Comparison of ENCODE assay signal across 1 cellular context in genomic region chr14:94385553-94386057, GRCh38.
TF ChIP-seq lines count a peak whose summit lies in the region.

No MANE protein-coding gene starts in this region.

TF ChIP-seq in HepG2, 621 proteins besides CTCF, POLR2A, EP300 and RAD21 (continued from another document and continues in another):
- TF ChIP-seq UBTF (CRISPR knock-in tag; IDR thresholded peaks at IDR 0.05) (peak; percentile 23; the same call in 1 of the 2 replicates), DNMT1 (CRISPR knock-in tag; IDR thresholded peaks at IDR 0.05) (no peak), ZNF572 (CRISPR knock-in tag; IDR thresholded peaks at IDR 0.05) (no peak), NR2C2 (CRISPR knock-in tag; IDR thresholded peaks at IDR 0.05; ENCODE audit: borderline replicate concordance) (0 out of 2 replicates have a peak, but pooled peaks have one; percentile 9), SPEN (CRISPR knock-in tag; IDR thresholded peaks at IDR 0.05; ENCODE audit: low read depth) (peak; percentile 22; the same call in 1 of the 2 replicates), ZNF496 (CRISPR knock-in tag; IDR thresholded peaks at IDR 0.05; ENCODE audit: insufficient replicate concordance) (no peak), ZNF354B (CRISPR knock-in tag; IDR thresholded peaks at IDR 0.05) (no peak), POGZ (CRISPR knock-in tag; IDR thresholded peaks at IDR 0.05) (no peak), KMT2B (CRISPR knock-in tag; IDR thresholded peaks at IDR 0.05) (no peak), ZNF281 (CRISPR knock-in tag; IDR thresholded peaks at IDR 0.05; ENCODE audit: borderline replicate concordance) (no peak), ZNF713 (CRISPR knock-in tag; IDR thresholded peaks at IDR 0.05) (no peak), ZNF761 (CRISPR knock-in tag; conservative IDR thresholded peaks at IDR 0.05) (no peak), SAFB2 (CRISPR knock-in tag; IDR thresholded peaks at IDR 0.05; ENCODE audit: borderline replicate concordance, low read depth) (no peak), EZH2 (conservative IDR thresholded peaks at IDR 0.05; ENCODE audit: low read depth, low read length) (no peak), ELF1 (CRISPR knock-in tag; IDR thresholded peaks at IDR 0.05) (no peak), ZSCAN31 (CRISPR knock-in tag; IDR thresholded peaks at IDR 0.05; ENCODE audit: low read depth) (no peak), NFYB (CRISPR knock-in tag; IDR thresholded peaks at IDR 0.05) (no peak), FOXP4 (CRISPR knock-in tag; IDR thresholded peaks at IDR 0.05) (no peak), NCOA5 (CRISPR knock-in tag; IDR thresholded peaks at IDR 0.05) (no peak), IKZF1 (IDR thresholded peaks at IDR 0.05) (no peak), TAF1 (CRISPR knock-in tag; IDR thresholded peaks at IDR 0.05) (no peak), HMG20B (CRISPR knock-in tag; conservative IDR thresholded peaks at IDR 0.05) (no peak), ELF3 (CRISPR knock-in tag; IDR thresholded peaks at IDR 0.05) (0 out of 2 replicates have a peak, but pooled peaks have one; percentile 12), FOXJ3 (CRISPR knock-in tag; IDR thresholded peaks at IDR 0.05; ENCODE audit: borderline replicate concordance) (no peak), ZNF597 (CRISPR knock-in tag; IDR thresholded peaks at IDR 0.05) (no peak), MYC (CRISPR knock-in tag; IDR thresholded peaks at IDR 0.05; ENCODE audit: borderline replicate concordance) (no peak), ZNF792 (CRISPR knock-in tag; IDR thresholded peaks at IDR 0.05) (no peak), PBX2 (CRISPR knock-in tag; IDR thresholded peaks at IDR 0.05) (no peak), YEATS2 (CRISPR knock-in tag; IDR thresholded peaks at IDR 0.05; ENCODE audit: borderline replicate concordance) (no peak)
- TF ChIP-seq, protein P1, sequence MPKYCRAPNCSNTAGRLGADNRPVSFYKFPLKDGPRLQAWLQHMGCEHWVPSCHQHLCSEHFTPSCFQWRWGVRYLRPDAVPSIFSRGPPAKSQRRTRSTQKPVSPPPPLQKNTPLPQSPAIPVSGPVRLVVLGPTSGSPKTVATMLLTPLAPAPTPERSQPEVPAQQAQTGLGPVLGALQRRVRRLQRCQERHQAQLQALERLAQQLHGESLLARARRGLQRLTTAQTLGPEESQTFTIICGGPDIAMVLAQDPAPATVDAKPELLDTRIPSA (CRISPR knock-in tag; IDR thresholded peaks at IDR 0.05; ENCODE audit: borderline replicate concordance): no peak
- TF ChIP-seq, protein P2, sequence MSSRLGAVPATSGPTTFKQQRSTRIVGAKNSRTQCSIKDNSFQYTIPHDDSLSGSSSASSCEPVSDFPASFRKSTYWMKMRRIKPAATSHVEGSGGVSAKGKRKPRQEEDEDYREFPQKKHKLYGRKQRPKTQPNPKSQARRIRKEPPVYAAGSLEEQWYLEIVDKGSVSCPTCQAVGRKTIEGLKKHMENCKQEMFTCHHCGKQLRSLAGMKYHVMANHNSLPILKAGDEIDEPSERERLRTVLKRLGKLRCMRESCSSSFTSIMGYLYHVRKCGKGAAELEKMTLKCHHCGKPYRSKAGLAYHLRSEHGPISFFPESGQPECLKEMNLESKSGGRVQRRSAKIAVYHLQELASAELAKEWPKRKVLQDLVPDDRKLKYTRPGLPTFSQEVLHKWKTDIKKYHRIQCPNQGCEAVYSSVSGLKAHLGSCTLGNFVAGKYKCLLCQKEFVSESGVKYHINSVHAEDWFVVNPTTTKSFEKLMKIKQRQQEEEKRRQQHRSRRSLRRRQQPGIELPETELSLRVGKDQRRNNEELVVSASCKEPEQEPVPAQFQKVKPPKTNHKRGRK (CRISPR knock-in tag; IDR thresholded peaks at IDR 0.05): no peak
- TF ChIP-seq, protein P3, sequence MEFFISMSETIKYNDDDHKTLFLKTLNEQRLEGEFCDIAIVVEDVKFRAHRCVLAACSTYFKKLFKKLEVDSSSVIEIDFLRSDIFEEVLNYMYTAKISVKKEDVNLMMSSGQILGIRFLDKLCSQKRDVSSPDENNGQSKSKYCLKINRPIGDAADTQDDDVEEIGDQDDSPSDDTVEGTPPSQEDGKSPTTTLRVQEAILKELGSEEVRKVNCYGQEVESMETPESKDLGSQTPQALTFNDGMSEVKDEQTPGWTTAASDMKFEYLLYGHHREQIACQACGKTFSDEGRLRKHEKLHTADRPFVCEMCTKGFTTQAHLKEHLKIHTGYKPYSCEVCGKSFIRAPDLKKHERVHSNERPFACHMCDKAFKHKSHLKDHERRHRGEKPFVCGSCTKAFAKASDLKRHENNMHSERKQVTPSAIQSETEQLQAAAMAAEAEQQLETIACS (CRISPR knock-in tag; IDR thresholded peaks at IDR 0.05): no peak
- TF ChIP-seq, protein P4, sequence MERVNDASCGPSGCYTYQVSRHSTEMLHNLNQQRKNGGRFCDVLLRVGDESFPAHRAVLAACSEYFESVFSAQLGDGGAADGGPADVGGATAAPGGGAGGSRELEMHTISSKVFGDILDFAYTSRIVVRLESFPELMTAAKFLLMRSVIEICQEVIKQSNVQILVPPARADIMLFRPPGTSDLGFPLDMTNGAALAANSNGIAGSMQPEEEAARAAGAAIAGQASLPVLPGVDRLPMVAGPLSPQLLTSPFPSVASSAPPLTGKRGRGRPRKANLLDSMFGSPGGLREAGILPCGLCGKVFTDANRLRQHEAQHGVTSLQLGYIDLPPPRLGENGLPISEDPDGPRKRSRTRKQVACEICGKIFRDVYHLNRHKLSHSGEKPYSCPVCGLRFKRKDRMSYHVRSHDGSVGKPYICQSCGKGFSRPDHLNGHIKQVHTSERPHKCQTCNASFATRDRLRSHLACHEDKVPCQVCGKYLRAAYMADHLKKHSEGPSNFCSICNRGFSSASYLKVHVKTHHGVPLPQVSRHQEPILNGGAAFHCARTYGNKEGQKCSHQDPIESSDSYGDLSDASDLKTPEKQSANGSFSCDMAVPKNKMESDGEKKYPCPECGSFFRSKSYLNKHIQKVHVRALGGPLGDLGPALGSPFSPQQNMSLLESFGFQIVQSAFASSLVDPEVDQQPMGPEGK (CRISPR knock-in tag; IDR thresholded peaks at IDR 0.05): no peak; the same call in 1 of the 2 replicates
- TF ChIP-seq, protein P5, sequence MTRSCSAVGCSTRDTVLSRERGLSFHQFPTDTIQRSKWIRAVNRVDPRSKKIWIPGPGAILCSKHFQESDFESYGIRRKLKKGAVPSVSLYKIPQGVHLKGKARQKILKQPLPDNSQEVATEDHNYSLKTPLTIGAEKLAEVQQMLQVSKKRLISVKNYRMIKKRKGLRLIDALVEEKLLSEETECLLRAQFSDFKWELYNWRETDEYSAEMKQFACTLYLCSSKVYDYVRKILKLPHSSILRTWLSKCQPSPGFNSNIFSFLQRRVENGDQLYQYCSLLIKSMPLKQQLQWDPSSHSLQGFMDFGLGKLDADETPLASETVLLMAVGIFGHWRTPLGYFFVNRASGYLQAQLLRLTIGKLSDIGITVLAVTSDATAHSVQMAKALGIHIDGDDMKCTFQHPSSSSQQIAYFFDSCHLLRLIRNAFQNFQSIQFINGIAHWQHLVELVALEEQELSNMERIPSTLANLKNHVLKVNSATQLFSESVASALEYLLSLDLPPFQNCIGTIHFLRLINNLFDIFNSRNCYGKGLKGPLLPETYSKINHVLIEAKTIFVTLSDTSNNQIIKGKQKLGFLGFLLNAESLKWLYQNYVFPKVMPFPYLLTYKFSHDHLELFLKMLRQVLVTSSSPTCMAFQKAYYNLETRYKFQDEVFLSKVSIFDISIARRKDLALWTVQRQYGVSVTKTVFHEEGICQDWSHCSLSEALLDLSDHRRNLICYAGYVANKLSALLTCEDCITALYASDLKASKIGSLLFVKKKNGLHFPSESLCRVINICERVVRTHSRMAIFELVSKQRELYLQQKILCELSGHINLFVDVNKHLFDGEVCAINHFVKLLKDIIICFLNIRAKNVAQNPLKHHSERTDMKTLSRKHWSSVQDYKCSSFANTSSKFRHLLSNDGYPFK (CRISPR knock-in tag; IDR thresholded peaks at IDR 0.05; ENCODE audit: borderline replicate concordance): no peak
- TF ChIP-seq, protein P6, sequence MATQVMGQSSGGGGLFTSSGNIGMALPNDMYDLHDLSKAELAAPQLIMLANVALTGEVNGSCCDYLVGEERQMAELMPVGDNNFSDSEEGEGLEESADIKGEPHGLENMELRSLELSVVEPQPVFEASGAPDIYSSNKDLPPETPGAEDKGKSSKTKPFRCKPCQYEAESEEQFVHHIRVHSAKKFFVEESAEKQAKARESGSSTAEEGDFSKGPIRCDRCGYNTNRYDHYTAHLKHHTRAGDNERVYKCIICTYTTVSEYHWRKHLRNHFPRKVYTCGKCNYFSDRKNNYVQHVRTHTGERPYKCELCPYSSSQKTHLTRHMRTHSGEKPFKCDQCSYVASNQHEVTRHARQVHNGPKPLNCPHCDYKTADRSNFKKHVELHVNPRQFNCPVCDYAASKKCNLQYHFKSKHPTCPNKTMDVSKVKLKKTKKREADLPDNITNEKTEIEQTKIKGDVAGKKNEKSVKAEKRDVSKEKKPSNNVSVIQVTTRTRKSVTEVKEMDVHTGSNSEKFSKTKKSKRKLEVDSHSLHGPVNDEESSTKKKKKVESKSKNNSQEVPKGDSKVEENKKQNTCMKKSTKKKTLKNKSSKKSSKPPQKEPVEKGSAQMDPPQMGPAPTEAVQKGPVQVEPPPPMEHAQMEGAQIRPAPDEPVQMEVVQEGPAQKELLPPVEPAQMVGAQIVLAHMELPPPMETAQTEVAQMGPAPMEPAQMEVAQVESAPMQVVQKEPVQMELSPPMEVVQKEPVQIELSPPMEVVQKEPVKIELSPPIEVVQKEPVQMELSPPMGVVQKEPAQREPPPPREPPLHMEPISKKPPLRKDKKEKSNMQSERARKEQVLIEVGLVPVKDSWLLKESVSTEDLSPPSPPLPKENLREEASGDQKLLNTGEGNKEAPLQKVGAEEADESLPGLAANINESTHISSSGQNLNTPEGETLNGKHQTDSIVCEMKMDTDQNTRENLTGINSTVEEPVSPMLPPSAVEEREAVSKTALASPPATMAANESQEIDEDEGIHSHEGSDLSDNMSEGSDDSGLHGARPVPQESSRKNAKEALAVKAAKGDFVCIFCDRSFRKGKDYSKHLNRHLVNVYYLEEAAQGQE (IDR thresholded peaks at IDR 0.05; ENCODE audit: borderline replicate concordance in 1 of 2, low read depth in 1 of 2, low read length in 2 of 2): no peak
